Comparison of ENCODE assay signal across 1 cellular context in the genomic region with DNA sequence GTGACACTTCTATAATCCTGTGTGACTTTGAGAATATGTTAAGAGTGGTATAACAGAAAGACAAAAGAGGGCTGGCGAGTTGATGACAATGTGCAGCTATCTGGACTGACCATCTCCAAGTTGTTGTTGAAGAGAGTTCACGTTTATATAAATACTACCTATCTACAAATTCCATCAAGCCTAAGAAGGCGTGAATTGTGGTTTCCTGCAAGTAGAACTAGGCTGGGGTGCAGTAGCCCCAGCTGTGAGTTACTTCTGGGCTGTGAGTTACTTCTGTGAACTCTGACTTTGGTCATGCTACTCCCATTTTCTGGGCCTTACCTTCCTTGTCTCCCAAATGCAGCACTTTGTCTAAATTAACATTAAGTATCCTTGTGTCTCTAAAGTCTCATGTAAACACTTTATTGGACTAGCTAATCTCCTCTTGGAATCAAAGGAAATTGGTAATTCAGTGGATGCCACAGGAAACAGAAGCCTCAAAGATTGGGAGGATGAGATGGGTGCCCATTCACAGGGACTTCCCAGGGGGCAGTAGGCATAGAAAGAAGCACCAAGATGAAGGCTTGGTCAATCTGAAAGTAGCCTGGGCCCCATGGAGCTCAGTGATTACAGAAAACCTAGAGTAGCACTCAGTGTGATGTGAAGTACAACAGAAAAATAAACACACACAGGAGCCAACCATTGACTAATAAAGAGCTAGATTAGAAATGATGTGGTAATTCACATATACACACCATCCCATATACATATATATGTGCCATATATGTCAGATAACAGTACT.
TF ChIP-seq lines count a peak whose summit lies in the region.

No MANE protein-coding gene starts in this region.

TF ChIP-seq in K562, 482 proteins besides CTCF, POLR2A, EP300 and RAD21 (continued from another document):
- TF ChIP-seq NR2C2 (CRISPR knock-in tag; IDR thresholded peaks at IDR 0.05) (no peak), NR2C2 (tag; IDR thresholded peaks at IDR 0.05) (peak; percentile 58), ZNF311 (CRISPR knock-in tag; IDR thresholded peaks at IDR 0.05) (peak; percentile 28; the same call in 1 of the 2 replicates), USF1 (CRISPR knock-in tag; IDR thresholded peaks at IDR 0.05) (no peak), MYNN (IDR thresholded peaks at IDR 0.05) (no peak), MYNN (CRISPR knock-in tag; IDR thresholded peaks at IDR 0.05) (no peak), SNIP1 (IDR thresholded peaks at IDR 0.05; ENCODE audit: low read depth) (no peak), SOX6 (IDR thresholded peaks at IDR 0.05) (peak; percentile 82), NR2C1 (IDR thresholded peaks at IDR 0.05) (no peak), NR2C1 (tag; IDR thresholded peaks at IDR 0.05) (peak; percentile 36; the same call in 1 of the 2 replicates), CHD4 (IDR thresholded peaks at IDR 0.05; ENCODE audit: insufficient read depth, insufficient replicate concordance, low read depth, low read length, poor library complexity, severe bottlenecking) (no peak), POLR3A (IDR thresholded peaks at IDR 0.05; ENCODE audit: borderline replicate concordance, extremely low read depth, insufficient read depth, insufficient read length) (no peak), ZNF778 (CRISPR knock-in tag; IDR thresholded peaks at IDR 0.05) (no peak), MTF1 (CRISPR knock-in tag; IDR thresholded peaks at IDR 0.05; ENCODE audit: borderline replicate concordance) (no peak), SRSF3 (IDR thresholded peaks at IDR 0.05; ENCODE audit: insufficient read depth, low read length) (no peak), NRF1 (conservative IDR thresholded peaks at IDR 0.05 in 1 of 2, IDR thresholded peaks at IDR 0.05 in 1 of 2) (no peak), ZNF24 (IDR thresholded peaks at IDR 0.05) (no peak), HNRNPL (IDR thresholded peaks at IDR 0.05; ENCODE audit: low read depth, low read length) (no peak), NONO (IDR thresholded peaks at IDR 0.05; ENCODE audit: low read depth in 2 of 2, low read length in 1 of 2) (no peak), RBM17 (IDR thresholded peaks at IDR 0.05; ENCODE audit: borderline replicate concordance, low read depth, low read length) (no peak), TGIF2 (CRISPR knock-in tag; IDR thresholded peaks at IDR 0.05) (no peak), NR0B1 (IDR thresholded peaks at IDR 0.05; ENCODE audit: partially characterized antibody) (no peak), MAX (CRISPR knock-in tag; IDR thresholded peaks at IDR 0.05) (no peak), PHB2 (IDR thresholded peaks at IDR 0.05; ENCODE audit: low read depth) (no peak), MCM3 (IDR thresholded peaks at IDR 0.05) (no peak), CXXC5 (CRISPR knock-in tag; IDR thresholded peaks at IDR 0.05) (peak; percentile 47), RB1 (IDR thresholded peaks at IDR 0.05; ENCODE audit: low read depth) (no peak), PRDM10 (IDR thresholded peaks at IDR 0.05; ENCODE audit: partially characterized antibody) (no peak)
- TF ChIP-seq, protein P1, sequence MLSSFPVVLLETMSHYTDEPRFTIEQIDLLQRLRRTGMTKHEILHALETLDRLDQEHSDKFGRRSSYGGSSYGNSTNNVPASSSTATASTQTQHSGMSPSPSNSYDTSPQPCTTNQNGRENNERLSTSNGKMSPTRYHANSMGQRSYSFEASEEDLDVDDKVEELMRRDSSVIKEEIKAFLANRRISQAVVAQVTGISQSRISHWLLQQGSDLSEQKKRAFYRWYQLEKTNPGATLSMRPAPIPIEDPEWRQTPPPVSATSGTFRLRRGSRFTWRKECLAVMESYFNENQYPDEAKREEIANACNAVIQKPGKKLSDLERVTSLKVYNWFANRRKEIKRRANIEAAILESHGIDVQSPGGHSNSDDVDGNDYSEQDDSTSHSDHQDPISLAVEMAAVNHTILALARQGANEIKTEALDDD (IDR thresholded peaks at IDR 0.05) = peak; percentile 51
- TF ChIP-seq, protein P2, sequence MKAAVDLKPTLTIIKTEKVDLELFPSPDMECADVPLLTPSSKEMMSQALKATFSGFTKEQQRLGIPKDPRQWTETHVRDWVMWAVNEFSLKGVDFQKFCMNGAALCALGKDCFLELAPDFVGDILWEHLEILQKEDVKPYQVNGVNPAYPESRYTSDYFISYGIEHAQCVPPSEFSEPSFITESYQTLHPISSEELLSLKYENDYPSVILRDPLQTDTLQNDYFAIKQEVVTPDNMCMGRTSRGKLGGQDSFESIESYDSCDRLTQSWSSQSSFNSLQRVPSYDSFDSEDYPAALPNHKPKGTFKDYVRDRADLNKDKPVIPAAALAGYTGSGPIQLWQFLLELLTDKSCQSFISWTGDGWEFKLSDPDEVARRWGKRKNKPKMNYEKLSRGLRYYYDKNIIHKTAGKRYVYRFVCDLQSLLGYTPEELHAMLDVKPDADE (conservative IDR thresholded peaks at IDR 0.05; ENCODE audit: control insufficient read depth, low read depth, low read length) = no peak
- TF ChIP-seq, protein P3, sequence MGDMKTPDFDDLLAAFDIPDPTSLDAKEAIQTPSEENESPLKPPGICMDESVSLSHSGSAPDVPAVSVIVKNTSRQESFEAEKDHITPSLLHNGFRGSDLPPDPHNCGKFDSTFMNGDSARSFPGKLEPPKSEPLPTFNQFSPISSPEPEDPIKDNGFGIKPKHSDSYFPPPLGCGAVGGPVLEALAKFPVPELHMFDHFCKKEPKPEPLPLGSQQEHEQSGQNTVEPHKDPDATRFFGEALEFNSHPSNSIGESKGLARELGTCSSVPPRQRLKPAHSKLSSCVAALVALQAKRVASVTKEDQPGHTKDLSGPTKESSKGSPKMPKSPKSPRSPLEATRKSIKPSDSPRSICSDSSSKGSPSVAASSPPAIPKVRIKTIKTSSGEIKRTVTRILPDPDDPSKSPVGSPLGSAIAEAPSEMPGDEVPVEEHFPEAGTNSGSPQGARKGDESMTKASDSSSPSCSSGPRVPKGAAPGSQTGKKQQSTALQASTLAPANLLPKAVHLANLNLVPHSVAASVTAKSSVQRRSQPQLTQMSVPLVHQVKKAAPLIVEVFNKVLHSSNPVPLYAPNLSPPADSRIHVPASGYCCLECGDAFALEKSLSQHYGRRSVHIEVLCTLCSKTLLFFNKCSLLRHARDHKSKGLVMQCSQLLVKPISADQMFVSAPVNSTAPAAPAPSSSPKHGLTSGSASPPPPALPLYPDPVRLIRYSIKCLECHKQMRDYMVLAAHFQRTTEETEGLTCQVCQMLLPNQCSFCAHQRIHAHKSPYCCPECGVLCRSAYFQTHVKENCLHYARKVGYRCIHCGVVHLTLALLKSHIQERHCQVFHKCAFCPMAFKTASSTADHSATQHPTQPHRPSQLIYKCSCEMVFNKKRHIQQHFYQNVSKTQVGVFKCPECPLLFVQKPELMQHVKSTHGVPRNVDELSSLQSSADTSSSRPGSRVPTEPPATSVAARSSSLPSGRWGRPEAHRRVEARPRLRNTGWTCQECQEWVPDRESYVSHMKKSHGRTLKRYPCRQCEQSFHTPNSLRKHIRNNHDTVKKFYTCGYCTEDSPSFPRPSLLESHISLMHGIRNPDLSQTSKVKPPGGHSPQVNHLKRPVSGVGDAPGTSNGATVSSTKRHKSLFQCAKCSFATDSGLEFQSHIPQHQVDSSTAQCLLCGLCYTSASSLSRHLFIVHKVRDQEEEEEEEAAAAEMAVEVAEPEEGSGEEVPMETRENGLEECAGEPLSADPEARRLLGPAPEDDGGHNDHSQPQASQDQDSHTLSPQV (IDR thresholded peaks at IDR 0.05) = peak; percentile 39; the same call in 1 of the 2 replicates
